ENCODE assay signal across 17 cellular contexts in the genomic region with DNA sequence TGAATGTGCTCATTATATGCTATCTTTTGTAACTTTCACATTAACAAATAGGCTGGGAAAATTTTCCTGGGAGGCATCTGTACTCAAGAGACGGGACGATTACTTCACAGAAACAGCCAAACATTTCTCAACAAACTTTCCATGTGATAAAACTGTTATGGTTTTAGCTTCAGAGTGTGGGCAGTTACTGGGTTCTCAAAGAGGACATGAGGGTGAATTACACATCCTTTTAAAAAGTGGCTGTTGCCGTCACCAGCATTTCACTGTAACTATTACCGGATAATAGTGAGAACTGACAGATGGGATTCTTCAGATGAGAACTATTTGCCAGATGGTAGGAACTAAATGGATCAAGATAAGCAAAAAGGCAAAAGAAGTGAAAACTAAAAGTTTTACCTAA.
DNase-seq lines count a peak whose midpoint lies in the region; ATAC-seq and TF ChIP-seq lines count a peak whose summit lies in the region.
"Had no signal": no experiment of that assay in that cellular context is flagged by ENCODE, and none has a peak within 500 bp of the region (broad histone marks: within the 10 kb centered on the region; RNA-seq: fewer than 3 reads in every experiment).

No MANE protein-coding gene starts in this region.

- peaks cover 11% of the 10 kb centered on the region for H3K36me3 Mint-ChIP-seq in endodermal cell (ENCODE audit: low read depth)
- H3K36me3 Mint-ChIP-seq: activated naive CD4-positive, alpha-beta T cell treated with anti-CD3 and anti-CD28 coated beads, Interleukin-2, amount 10 ng/mL, durations not matched to agents 7 days and 5 days had no signal

- TF ChIP-seq POLR2A in uterus (IDR thresholded peaks at IDR 0.05), result no peak

- H3K4me3 Mint-ChIP-seq in endodermal cell, result no peak overlapping the region
- H3K4me3 Mint-ChIP-seq: activated naive CD4-positive, alpha-beta T cell treated with anti-CD3 and anti-CD28 coated beads, Interleukin-2, amount 10 ng/mL, durations not matched to agents 7 days and 5 days; naive B cell; stimulated activated memory B cell treated with anti-CD40 and anti-IgM and Interleukin-4, amounts not matched to agents 10 μg/mL and 1 μg/mL and 100 μg/mL, for 72 hours had no signal

- no peak overlapping the region for H2AFZ ChIP-seq in hepatocyte

- 93 to 98% methylated on average over 2 to 4 of the region's 4 CpGs for WGBS in endodermal cell (ENCODE audit: insufficient coverage in 1 of 2, insufficient read length in 1 of 2), 2 experiments
- WGBS in hepatocyte (ENCODE audit: low lambda C conversion rate, missing lambda C conversion rate), result 70% methylated on average over 4 of the region's 4 CpGs

- no peaks in the 10 kb centered on the region for H3K27me3 ChIP-seq in endodermal cell (ENCODE audit: control insufficient read depth, insufficient read depth, low read length, poor library complexity, severe bottlenecking)
- H3K27me3 ChIP-seq in hepatocyte, result no peaks in the 10 kb centered on the region
- no peaks in the 10 kb centered on the region for H3K27me3 ChIP-seq in uterus
- H3K27me3 ChIP-seq: cardiac muscle cell had no signal

- H3K4me3 ChIP-seq in endodermal cell (ENCODE audit: low read length) (no peak overlapping the region), hepatocyte (no peak overlapping the region), uterus (no peak overlapping the region)
- H3K4me3 ChIP-seq: cardiac muscle cell had no signal

- no peak overlapping the region for H3K9ac ChIP-seq in endodermal cell (ENCODE audit: extremely low read depth, low read length, poor library complexity, severe bottlenecking)

- H3K9me3 ChIP-seq in endodermal cell (ENCODE audit: control insufficient read depth, low read length), result no peaks in the 10 kb centered on the region
- no peaks in the 10 kb centered on the region for H3K9me3 ChIP-seq in hepatocyte (ENCODE audit: low read depth)
- no peaks in the 10 kb centered on the region for H3K9me3 ChIP-seq in uterus

- H3K79me2 ChIP-seq in hepatocyte, result peaks cover 85% of the 10 kb centered on the region

- H3K36me3 ChIP-seq in endodermal cell (ENCODE audit: control insufficient read depth, insufficient read depth, low read length), result peaks cover 14% of the 10 kb centered on the region
- H3K36me3 ChIP-seq in hepatocyte (replicated peaks; ENCODE audit: insufficient read depth, low read depth), result no peaks in the 10 kb centered on the region
- no peaks in the 10 kb centered on the region for H3K36me3 ChIP-seq in uterus
- H3K36me3 ChIP-seq: cardiac muscle cell had no signal

- peak overlapping the region; percentile 14 for H3K27ac Mint-ChIP-seq in endodermal cell
- H3K27ac Mint-ChIP-seq: activated naive CD4-positive, alpha-beta T cell treated with anti-CD3 and anti-CD28 coated beads, Interleukin-2, amount 10 ng/mL, durations not matched to agents 7 days and 5 days; stimulated activated memory B cell treated with anti-CD40 and anti-IgM and Interleukin-4, amounts not matched to agents 10 μg/mL and 1 μg/mL and 100 μg/mL, for 72 hours had no signal

- ATAC-seq in GM21529 (IDR thresholded peaks at IDR 0.05; ENCODE audit: unreplicated experiment), result no peak
- ATAC-seq: stimulated activated memory B cell treated with anti-CD40 and anti-IgM and Interleukin-4, amounts not matched to agents 10 μg/mL and 1 μg/mL and 100 μg/mL, for 72 hours had no signal

- no peaks in the 10 kb centered on the region for H3K4me1 ChIP-seq in endodermal cell (ENCODE audit: control insufficient read depth, insufficient read depth, low read length)
- peaks cover 3% of the 10 kb centered on the region for H3K4me1 ChIP-seq in hepatocyte (ENCODE audit: insufficient read depth)
- peaks cover 0 to 3% of the 10 kb centered on the region in 2 donors for H3K4me1 ChIP-seq in uterus

- H3K27me3 Mint-ChIP-seq in endodermal cell (ENCODE audit: insufficient read depth), result no peaks in the 10 kb centered on the region
- H3K27me3 Mint-ChIP-seq: activated naive CD4-positive, alpha-beta T cell treated with anti-CD3 and anti-CD28 coated beads, Interleukin-2, amount 10 ng/mL, durations not matched to agents 7 days and 5 days; naive B cell; stimulated activated memory B cell treated with anti-CD40 and anti-IgM and Interleukin-4, amounts not matched to agents 10 μg/mL and 1 μg/mL and 100 μg/mL, for 72 hours had no signal

- TF ChIP-seq CTCF in endodermal cell (conservative IDR thresholded peaks at IDR 0.05) (no peak), hepatocyte (IDR thresholded peaks at IDR 0.05; ENCODE audit: poor library complexity) (no peak), uterus (IDR thresholded peaks at IDR 0.05) (no peak)

- H3K27ac ChIP-seq in endodermal cell (ENCODE audit: low read depth, low read length), result no peak overlapping the region
- peak overlapping the region; percentile 73 for H3K27ac ChIP-seq in hepatocyte
- peak overlapping the region; percentile 45 to 46 for H3K27ac ChIP-seq in uterus
- H3K27ac ChIP-seq: C4-2B, cardiac muscle cell had no signal

- H4K20me1 ChIP-seq in hepatocyte (ENCODE audit: insufficient read depth, poor library complexity, severe bottlenecking), result peaks cover 8% of the 10 kb centered on the region

- H3K9me2 ChIP-seq in hepatocyte (replicated peaks; ENCODE audit: insufficient read depth), result no peaks in the 10 kb centered on the region

- H3K4me1 Mint-ChIP-seq in endodermal cell, result peaks cover 23% of the 10 kb centered on the region
- H3K4me1 Mint-ChIP-seq: activated naive CD4-positive, alpha-beta T cell treated with anti-CD3 and anti-CD28 coated beads, Interleukin-2, amount 10 ng/mL, durations not matched to agents 7 days and 5 days; stimulated activated memory B cell treated with anti-CD40 and anti-IgM and Interleukin-4, amounts not matched to agents 10 μg/mL and 1 μg/mL and 100 μg/mL, for 72 hours had no signal

- H3K4me2 ChIP-seq in hepatocyte, result no peak overlapping the region

- peak; percentile 39 for DNase-seq in NCI-H1694 (lab: John Stamatoyannopoulos, UW)
- no peak for DNase-seq in endodermal cell
- DNase-seq in hepatocyte (ENCODE audit: low spot score), result peak; percentile 39
- no peak for DNase-seq in uterus
- no peak for DNase-seq in NCI-H526 treated with DMSO at 0.1 percent for 48 hours (lab: John Stamatoyannopoulos, UW)
- DNase-seq in NAMALWA (ENCODE audit: low spot score), result no peak
- DNase-seq: activated CD4-positive, alpha-beta T cell treated with anti-CD3 and anti-CD28 coated beads for 1 hour; activated CD8-positive, alpha-beta memory T cell treated with anti-CD3 and anti-CD28 coated beads, Interleukin-2, amount 50 U/mL, for 48 hours; activated naive CD4-positive, alpha-beta T cell treated with anti-CD3 and anti-CD28 coated beads, Interleukin-2, amount 10 ng/mL, durations not matched to agents 7 days and 5 days; DMS53; naive B cell; NCI-H2081; NK-92 treated with Interleukin-12 subunit alpha and Interleukin-12 subunit beta, amount 100 ng/mL, for 24 hours had no signal

- intact Hi-C loops in uterus (cut with DNase I; ENCODE audit: low total_unique reads), result no loop called here

- no peaks in the 10 kb centered on the region for H3K9me3 Mint-ChIP-seq in endodermal cell
- H3K9me3 Mint-ChIP-seq: activated naive CD4-positive, alpha-beta T cell treated with anti-CD3 and anti-CD28 coated beads, Interleukin-2, amount 10 ng/mL, durations not matched to agents 7 days and 5 days; naive B cell; stimulated activated memory B cell treated with anti-CD40 and anti-IgM and Interleukin-4, amounts not matched to agents 10 μg/mL and 1 μg/mL and 100 μg/mL, for 72 hours had no signal

Comparison
In these comparisons a context has a peak if more than half of its experiments do, and no peak if none do; other contexts are left out.
1. DNase-seq: peak in NCI-H1694 (single experiment) and hepatocyte (single experiment); none in endodermal cell (single experiment), uterus (0 of 2), NCI-H526 treated with DMSO at 0.1 percent for 48 hours (single experiment) and NAMALWA (single experiment).